Comparison of ENCODE assay signal across 37 cellular contexts in genomic region chr16:28497861-28498599, GRCh38. TPM values are rescaled to one million over a fixed set of nuclear protein-coding genes. Genes with fewer than 3 reads are reported as not detected.
A peak's percentile ranks its signal among the peaks of the same experiment; 100 is the strongest.
DNase-seq lines count a peak whose midpoint lies in the region; ATAC-seq, FAIRE-seq and TF ChIP-seq lines count a peak whose summit lies in the region.
"Had no signal": no experiment of that assay in that cellular context is flagged by ENCODE, and none has a peak within 500 bp of the region (broad histone marks: within the 10 kb centered on the region; RNA-seq: fewer than 3 reads in every experiment).

No MANE protein-coding gene starts in this region.

- DNase-seq in HepG2 (ENCODE audit: low spot score) (no peak), right lobe of liver (no peak), OCI-LY7 (ENCODE audit: low spot score) (no peak), erythroblast (lab: John Stamatoyannopoulos, UW) (no peak), activated gamma-delta T cell treated with Interleukin-2 at 50 U/mL for 16 hours (no peak), medulla oblongata (ENCODE audit: extremely low spot score) (no peak)
- no peak for DNase-seq in naive thymus-derived CD8-positive, alpha-beta T cell
- DNase-seq: activated CD4-positive, alpha-beta T cell treated with anti-CD3 and anti-CD28 coated beads, Interleukin-2, amount 50 U/mL, for 1 hour; activated CD8-positive, alpha-beta memory T cell treated with anti-CD3 and anti-CD28 coated beads, Interleukin-2, amount 50 U/mL, for 4 hours; dermis blood vessel endothelial cell; EL; HFFc6; hypothalamus; Karpas-422; left ventricle myocardium superior; MV-4-11; naive B cell; NCI-H1436 treated with DMSO at 0.1 percent for 48 hours; NCI-H2107; NCI-H446; NCI-H82; OCI-M1; SK-N-SH; stimulated activated CD4-positive, alpha-beta T cell treated with anti-CD3 and anti-CD28 coated beads, Interleukin-2, amount 100 ng/mL, for 24 hours had no signal

- TF ChIP-seq RAD21 in HepG2 (CRISPR knock-in tag; IDR thresholded peaks at IDR 0.05): no peak

- in situ Hi-C loops in HepG2 (cut with HindIII; ENCODE audit: extremely low pct_ligation_motif_present, low pct_unique_long_range_greater_than_20kb): no loop called here

- H3K9me2 ChIP-seq in OCI-LY7 (ENCODE audit: insufficient read depth, low read length): no peaks in the 10 kb centered on the region
- H3K9me2 ChIP-seq: SK-N-SH had no signal

- H3K79me2 ChIP-seq in HepG2 (ENCODE audit: insufficient read depth, low read length): no peaks in the 10 kb centered on the region
- H3K79me2 ChIP-seq in OCI-LY7 (ENCODE audit: insufficient read depth, low read depth, low read length): peaks cover 4% of the 10 kb centered on the region; the same call in 1 of the 2 replicates

- 47% methylated on average over 12 of the region's 33 CpGs for WGBS in HepG2 (ENCODE audit: low lambda C conversion rate)
- WGBS in right lobe of liver (ENCODE audit: insufficient coverage, low coverage, low lambda C conversion rate, missing lambda C conversion rate): no CpG with 5 or more reads among the region's 33 CpGs

- H3K4me3 Mint-ChIP-seq in naive thymus-derived CD8-positive, alpha-beta T cell: no peak overlapping the region
- H3K4me3 Mint-ChIP-seq: activated naive CD8-positive, alpha-beta T cell; HFFc6; mesothelial cell of epicardium; type B pancreatic cell had no signal

- no peaks in the 10 kb centered on the region for H3K9me3 Mint-ChIP-seq in naive thymus-derived CD8-positive, alpha-beta T cell
- H3K9me3 Mint-ChIP-seq: HFFc6, mesothelial cell of epicardium, naive B cell, type B pancreatic cell had no signal

- ATAC-seq in HepG2 (no peak), right lobe of liver (no peak)
- ATAC-seq in naive thymus-derived CD8-positive, alpha-beta T cell: no peak
- ATAC-seq: left ventricle myocardium superior, pancreas had no signal

- TF ChIP-seq EP300 in HepG2 (IDR thresholded peaks at IDR 0.05; ENCODE audit: low read depth in 2 of 2, low read length in 2 of 2) (no peak), HepG2 (CRISPR knock-in tag; IDR thresholded peaks at IDR 0.05; ENCODE audit: borderline replicate concordance) (no peak)

- no peak overlapping the region for H3K27ac ChIP-seq in HepG2 (ENCODE audit: extremely low read length, insufficient read depth, low read length)
- no peak overlapping the region for H3K27ac ChIP-seq in right lobe of liver
- H3K27ac ChIP-seq in OCI-LY7 (ENCODE audit: low read depth, low read length, poor library complexity, severe bottlenecking): no peak overlapping the region
- H3K27ac ChIP-seq: ascending aorta, C4-2B, cardiac muscle cell, HL-60, pancreas, VCaP had no signal

- no peak for FAIRE-seq in HepG2 (lab: Jason Lieb, UNC)
- FAIRE-seq: GM12891, pancreas had no signal

- H3K27ac Mint-ChIP-seq in naive thymus-derived CD8-positive, alpha-beta T cell: peak overlapping the region; percentile 60 to 99 (median 94)
- H3K27ac Mint-ChIP-seq: activated naive CD8-positive, alpha-beta T cell; HFFc6; mesothelial cell of epicardium; type B pancreatic cell had no signal

- no peaks in the 10 kb centered on the region for H3K27me3 Mint-ChIP-seq in naive thymus-derived CD8-positive, alpha-beta T cell
- H3K27me3 Mint-ChIP-seq: activated naive CD8-positive, alpha-beta T cell; naive B cell had no signal

- no peak overlapping the region for H3K9ac ChIP-seq in HepG2 (ENCODE audit: insufficient read depth, low read depth, low read length)
- H3K9ac ChIP-seq: SK-N-SH had no signal

- H3K4me3 ChIP-seq in HepG2 (replicated peaks in 1 of 3; ENCODE audit: insufficient read depth in 1 of 3, low read depth in 2 of 3, low read length in 3 of 3) (no peak overlapping the region), right lobe of liver (no peak overlapping the region), OCI-LY7 (ENCODE audit: low read depth, low read length, poor library complexity, severe bottlenecking) (no peak overlapping the region)
- H3K4me3 ChIP-seq: ascending aorta, cardiac muscle cell, pancreas, smooth muscle cell had no signal

- H3K4me2 ChIP-seq in HepG2 (ENCODE audit: low read depth, low read length) (no peak overlapping the region), OCI-LY7 (ENCODE audit: low read length) (no peak overlapping the region)
- H3K4me2 ChIP-seq: SK-N-SH, smooth muscle cell had no signal

- intact Hi-C loops in HepG2 (cut with micrococcal nuclease; ENCODE audit: unreplicated experiment): no loop called here
- intact Hi-C loops in right lobe of liver (cut with DNase I): loop anchor here in 1 of 2 donors (10.0 kb wide), 1 partner anchor 57 kb away; the partner anchor contains the start of gene SGF29
- intact Hi-C loops in OCI-LY7 (cut with micrococcal nuclease; ENCODE audit: unreplicated experiment): no loop called here

- H3K36me3 ChIP-seq in HepG2 (replicated peaks in 1 of 2; ENCODE audit: control insufficient read depth in 1 of 2, insufficient read depth in 2 of 2, low read length in 2 of 2) (no peaks in the 10 kb centered on the region), right lobe of liver (peaks cover 0 to 9% (median 0%) of the 10 kb centered on the region in 4 donors), OCI-LY7 (ENCODE audit: insufficient read depth, low read length) (no peaks in the 10 kb centered on the region)
- H3K36me3 ChIP-seq: ascending aorta, cardiac muscle cell, pancreas had no signal

- BruUV-seq in HepG2 (replicated peaks; lab: Mats Ljungman, UMichigan): no TSS peak
- BruUV-seq in OCI-LY7 (replicated peaks; lab: Mats Ljungman, UMichigan): TSS peak; percentile 52

- POLR2A ChIA-PET in HepG2 (lab: Yijun Ruan, JAX): interaction anchor here (0.7 kb wide), 1 partner anchor 32 kb away, joined by 3 read pairs; no protein-coding TSS in a partner anchor
- POLR2A ChIA-PET in OCI-LY7 (lab: Charles Lee): no interaction called here
- POLR2A ChIA-PET in naive thymus-derived CD8-positive, alpha-beta T cell (lab: Charles Lee): interaction anchor here (0.5 to 1.6 kb wide), 2 partner anchors 56 to 126 kb away, joined by 4 to 7 read pairs; partner anchors contain the start of gene SGF29

- no peak for TF ChIP-seq POLR2A in HepG2 (IDR thresholded peaks at IDR 0.05; ENCODE audit: insufficient read depth in 1 of 2, low read depth in 2 of 2, low read length in 2 of 2)
- TF ChIP-seq POLR2A in right lobe of liver (IDR thresholded peaks at IDR 0.05): no peak
- no peak for TF ChIP-seq POLR2A in erythroblast (IDR thresholded peaks at IDR 0.05; ENCODE audit: low read length)

- CTCF ChIA-PET in HepG2 (lab: Yijun Ruan, JAX; ENCODE audit: low intra/inter-chr PET ratio, low total read pairs): no interaction called here
- CTCF ChIA-PET in OCI-LY7 (lab: Charles Lee; ENCODE audit: unreplicated experiment): no interaction called here

- peaks cover 41 to 56% (median 48%) of the 10 kb centered on the region in 4 donors for H3K4me1 Mint-ChIP-seq in naive thymus-derived CD8-positive, alpha-beta T cell
- H3K4me1 Mint-ChIP-seq: mesothelial cell of epicardium had no signal

- H4K20me1 ChIP-seq in HepG2 (ENCODE audit: insufficient read depth, low read length) (no peaks in the 10 kb centered on the region), OCI-LY7 (ENCODE audit: insufficient read depth, low read length) (no peaks in the 10 kb centered on the region)

- H3K36me3 Mint-ChIP-seq in naive thymus-derived CD8-positive, alpha-beta T cell: peaks cover 0 to 5% (median 0%) of the 10 kb centered on the region in 3 donors
- H3K36me3 Mint-ChIP-seq: activated naive CD8-positive, alpha-beta T cell; mesothelial cell of epicardium; naive B cell; type B pancreatic cell had no signal

- H2AFZ ChIP-seq in HepG2 (ENCODE audit: low read length) (no peak overlapping the region), OCI-LY7 (ENCODE audit: low read length) (no peak overlapping the region)

- TF ChIP-seq CTCF in HepG2 (CRISPR knock-in tag; IDR thresholded peaks at IDR 0.05) (peak; percentile 33), right lobe of liver (IDR thresholded peaks at IDR 0.05) (no peak), OCI-LY7 (conservative IDR thresholded peaks at IDR 0.05; ENCODE audit: low read length) (no peak)

- H3K4me1 ChIP-seq in HepG2 (ENCODE audit: insufficient read depth, low read length) (peaks cover 13% of the 10 kb centered on the region; the same call in 1 of the 2 replicates), right lobe of liver (no peaks in the 10 kb centered on the region), OCI-LY7 (ENCODE audit: insufficient read depth, low read length, poor library complexity, severe bottlenecking) (peaks cover 24% of the 10 kb centered on the region)
- H3K4me1 ChIP-seq: ascending aorta, pancreas had no signal

- H3K9me3 ChIP-seq in HepG2 (ENCODE audit: low read length) (no peaks in the 10 kb centered on the region), right lobe of liver (no peaks in the 10 kb centered on the region), OCI-LY7 (ENCODE audit: low read length) (no peaks in the 10 kb centered on the region)
- H3K9me3 ChIP-seq: ascending aorta, pancreas, SK-N-SH had no signal

- H3K27me3 ChIP-seq in HepG2 (ENCODE audit: control insufficient read depth in 1 of 2, insufficient read depth in 2 of 2, low read length in 2 of 2) (peaks cover 18 to 59% of the 10 kb centered on the region in 2 experiments), right lobe of liver (no peaks in the 10 kb centered on the region)
- H3K27me3 ChIP-seq: ascending aorta, cardiac muscle cell, pancreas had no signal

RNA-seq across cellular contexts. Expression of gene APOBR, which starts 3.6 kb away (rescaled TPM):
- 0.11 TPM in 1 of 2 replicates, not detected in the other for total RNA-seq in HepG2 (2016; rRNA removed; fragmentation: Illumina TruSeq; extraction: Trizol)
- total RNA-seq in HepG2 (2016; cell fraction: cytosol; rRNA removed; fragmentation: Illumina TruSeq; extraction: Trizol; ENCODE audit: low read depth): not detected in 2 replicates
- total RNA-seq in HepG2 (2016; cell fraction: insoluble cytoplasmic fraction; rRNA removed; fragmentation: Illumina TruSeq; extraction: Trizol): 0.15 TPM in 1 of 2 replicates, not detected in the other
- total RNA-seq in HepG2 (2016; cell fraction: membrane; rRNA removed; fragmentation: Illumina TruSeq; extraction: Trizol): not detected in 2 replicates
- total RNA-seq in HepG2 (2016; cell fraction: nucleus; rRNA removed; fragmentation: Illumina TruSeq; extraction: Trizol): 0.09 TPM in 1 of 2 replicates, not detected in the other
- polyA plus RNA-seq in HepG2 (2011; rRNA removed): 0.03 TPM in 2 replicates
- 0.01 and 0.03 TPM in 2 replicates for polyA plus RNA-seq in HepG2 (2011; cell fraction: cytosol; rRNA removed)
- 0.07 and 0.11 TPM in 2 replicates for polyA plus RNA-seq in HepG2 (2011; cell fraction: nucleus; rRNA removed)
- 0.13 and 0.17 TPM in 2 replicates for polyA plus RNA-seq in HepG2 (2012)
- not detected in 2 replicates for polyA plus RNA-seq in HepG2 (2016; cell fraction: cytosol; fragmentation: Illumina TruSeq; extraction: Trizol; ENCODE audit: low read depth)
- 0.08 and 0.14 TPM in 2 replicates for polyA plus RNA-seq in HepG2 (2016; cell fraction: insoluble cytoplasmic fraction; fragmentation: Illumina TruSeq; extraction: Trizol; ENCODE audit: low read depth)
- not detected in 2 replicates for polyA plus RNA-seq in HepG2 (2016; cell fraction: membrane; fragmentation: Illumina TruSeq; extraction: Trizol; ENCODE audit: low read depth)
- 0.23 and 0.61 TPM in 2 replicates for polyA plus RNA-seq in HepG2 (2016; cell fraction: nucleus; fragmentation: Illumina TruSeq; extraction: Trizol; ENCODE audit: insufficient read depth, low read depth)
- 0.04 TPM in 1 of 2 replicates, not detected in the other for polyA minus RNA-seq in HepG2 (2011; rRNA and poly(A)+ RNA removed; ENCODE audit: low replicate concordance)
- not detected in 2 replicates for polyA minus RNA-seq in HepG2 (2011; cell fraction: cytosol; rRNA and poly(A)+ RNA removed)
- not detected in 2 replicates for polyA minus RNA-seq in HepG2 (2011; cell fraction: nucleus; rRNA and poly(A)+ RNA removed)
- 1 to 10 TPM in 4 of 6 experiments, under 1 TPM in 2; 0.57 to 2.2 (median 1.5) TPM for total RNA-seq in right lobe of liver
- total RNA-seq in OCI-LY7 (2014; rRNA removed; shearing (Covaris generic)): 0.47 and 1.3 TPM in 2 replicates
- 2.5 and 3.4 TPM in 2 replicates for total RNA-seq in OCI-LY7 (2022)
- 1 to 10 TPM; 7.6 to 9.0 TPM for total RNA-seq in naive thymus-derived CD8-positive, alpha-beta T cell
- polyA plus RNA-seq in naive thymus-derived CD8-positive, alpha-beta T cell: 1 to 10 TPM in 1 of 3 donors, under 1 TPM in 2; 0.38 to 1.1 (median 0.76) TPM
- total RNA-seq: HFFc6, mesothelial cell of epicardium, smooth muscle cell had no signal
- polyA plus RNA-seq: cardiac muscle cell, fibroblast of lung, SK-N-SH, smooth muscle cell had no signal

RNA-seq across cellular contexts. Expression of gene CLN3, which starts 6.2 kb away (rescaled TPM):
- 19.9 and 23.4 TPM in 2 replicates for total RNA-seq in HepG2 (2016; rRNA removed; fragmentation: Illumina TruSeq; extraction: Trizol)
- 16.4 and 17.6 TPM in 2 replicates for total RNA-seq in HepG2 (2016; cell fraction: cytosol; rRNA removed; fragmentation: Illumina TruSeq; extraction: Trizol; ENCODE audit: low read depth)
- total RNA-seq in HepG2 (2016; cell fraction: insoluble cytoplasmic fraction; rRNA removed; fragmentation: Illumina TruSeq; extraction: Trizol): 16.8 and 28.9 TPM in 2 replicates
- total RNA-seq in HepG2 (2016; cell fraction: membrane; rRNA removed; fragmentation: Illumina TruSeq; extraction: Trizol): 25.5 and 34.7 TPM in 2 replicates
- 24.0 and 25.3 TPM in 2 replicates for total RNA-seq in HepG2 (2016; cell fraction: nucleus; rRNA removed; fragmentation: Illumina TruSeq; extraction: Trizol)
- polyA plus RNA-seq in HepG2 (2011; rRNA removed): 46.8 and 50.0 TPM in 2 replicates
- polyA plus RNA-seq in HepG2 (2011; cell fraction: cytosol; rRNA removed): 29.8 and 31.5 TPM in 2 replicates
- polyA plus RNA-seq in HepG2 (2011; cell fraction: nucleus; rRNA removed): 100 and 142 TPM in 2 replicates
- polyA plus RNA-seq in HepG2 (2012): 24.9 and 33.5 TPM in 2 replicates
- 28.0 and 32.1 TPM in 2 replicates for polyA plus RNA-seq in HepG2 (2016; cell fraction: cytosol; fragmentation: Illumina TruSeq; extraction: Trizol; ENCODE audit: low read depth)
- 28.8 and 31.3 TPM in 2 replicates for polyA plus RNA-seq in HepG2 (2016; cell fraction: insoluble cytoplasmic fraction; fragmentation: Illumina TruSeq; extraction: Trizol; ENCODE audit: low read depth)
- polyA plus RNA-seq in HepG2 (2016; cell fraction: membrane; fragmentation: Illumina TruSeq; extraction: Trizol; ENCODE audit: low read depth): 47.1 and 49.1 TPM in 2 replicates
- 79.1 and 84.7 TPM in 2 replicates for polyA plus RNA-seq in HepG2 (2016; cell fraction: nucleus; fragmentation: Illumina TruSeq; extraction: Trizol; ENCODE audit: insufficient read depth, low read depth)
- 60.6 and 68.2 TPM in 2 replicates for polyA minus RNA-seq in HepG2 (2011; rRNA and poly(A)+ RNA removed; ENCODE audit: low replicate concordance)
- polyA minus RNA-seq in HepG2 (2011; cell fraction: cytosol; rRNA and poly(A)+ RNA removed): 5.8 and 16.4 TPM in 2 replicates
- polyA minus RNA-seq in HepG2 (2011; cell fraction: nucleus; rRNA and poly(A)+ RNA removed): 14.5 and 15.5 TPM in 2 replicates
- 10 to 100 TPM; 16.5 to 47.8 (median 30.7) TPM for total RNA-seq in right lobe of liver
- total RNA-seq in OCI-LY7 (2014; rRNA removed; shearing (Covaris generic)): 29.7 and 45.5 TPM in 2 replicates
- 35.2 and 42.3 TPM in 2 replicates for total RNA-seq in OCI-LY7 (2022)
- 10 to 100 TPM; 71.0 to 79.6 TPM for total RNA-seq in naive thymus-derived CD8-positive, alpha-beta T cell
- 10 to 100 TPM; 16.2 to 27.2 (median 17.2) TPM for polyA plus RNA-seq in naive thymus-derived CD8-positive, alpha-beta T cell

RNA-seq across cellular contexts. Expression of gene IL27, which starts 8.6 kb away (rescaled TPM):
- total RNA-seq in HepG2 (2016; rRNA removed; fragmentation: Illumina TruSeq; extraction: Trizol): 0.13 TPM in 1 of 2 replicates, not detected in the other
- total RNA-seq in HepG2 (2016; cell fraction: cytosol; rRNA removed; fragmentation: Illumina TruSeq; extraction: Trizol; ENCODE audit: low read depth): not detected in 2 replicates
- total RNA-seq in HepG2 (2016; cell fraction: insoluble cytoplasmic fraction; rRNA removed; fragmentation: Illumina TruSeq; extraction: Trizol): not detected in 2 replicates
- 0.17 TPM in 1 of 2 replicates, not detected in the other for total RNA-seq in HepG2 (2016; cell fraction: membrane; rRNA removed; fragmentation: Illumina TruSeq; extraction: Trizol)
- total RNA-seq in HepG2 (2016; cell fraction: nucleus; rRNA removed; fragmentation: Illumina TruSeq; extraction: Trizol): not detected in 2 replicates
- 0.29 and 0.54 TPM in 2 replicates for polyA plus RNA-seq in HepG2 (2011; rRNA removed)
- polyA plus RNA-seq in HepG2 (2011; cell fraction: cytosol; rRNA removed): 0.26 and 0.31 TPM in 2 replicates
- 0.50 and 0.71 TPM in 2 replicates for polyA plus RNA-seq in HepG2 (2011; cell fraction: nucleus; rRNA removed)
- 0.16 and 0.35 TPM in 2 replicates for polyA plus RNA-seq in HepG2 (2012)
- not detected in 2 replicates for polyA plus RNA-seq in HepG2 (2016; cell fraction: cytosol; fragmentation: Illumina TruSeq; extraction: Trizol; ENCODE audit: low read depth)
- polyA plus RNA-seq in HepG2 (2016; cell fraction: insoluble cytoplasmic fraction; fragmentation: Illumina TruSeq; extraction: Trizol; ENCODE audit: low read depth): not detected in 2 replicates
- polyA plus RNA-seq in HepG2 (2016; cell fraction: membrane; fragmentation: Illumina TruSeq; extraction: Trizol; ENCODE audit: low read depth): not detected in 2 replicates
- polyA plus RNA-seq in HepG2 (2016; cell fraction: nucleus; fragmentation: Illumina TruSeq; extraction: Trizol; ENCODE audit: insufficient read depth, low read depth): not detected in 2 replicates
- polyA minus RNA-seq in HepG2 (2011; rRNA and poly(A)+ RNA removed; ENCODE audit: low replicate concordance): 0.76 TPM in 1 of 2 replicates, not detected in the other
- not detected in 2 replicates for polyA minus RNA-seq in HepG2 (2011; cell fraction: cytosol; rRNA and poly(A)+ RNA removed)
- polyA minus RNA-seq in HepG2 (2011; cell fraction: nucleus; rRNA and poly(A)+ RNA removed): not detected in 2 replicates
- total RNA-seq in right lobe of liver: 10 to 100 TPM in 1 of 6 experiments, 1 to 10 TPM in 5; 1.1 to 13.9 (median 3.3) TPM
- not detected in 2 replicates for total RNA-seq in OCI-LY7 (2014; rRNA removed; shearing (Covaris generic))
- not detected in 2 replicates for total RNA-seq in OCI-LY7 (2022)
- not detected for total RNA-seq in naive thymus-derived CD8-positive, alpha-beta T cell
- polyA plus RNA-seq in naive thymus-derived CD8-positive, alpha-beta T cell: not detected
- total RNA-seq: ascending aorta; cardiac muscle cell; dermis blood vessel endothelial cell; fibroblast of lung; HFFc6; left ventricle myocardium superior; mesothelial cell of epicardium; smooth muscle cell; T-helper 2 cell treated with Interferon-gamma antibody and Interleukin-4, amounts not matched to agents 100 ng/mL and 5 ng/mL, for 36 hours had no signal
- polyA plus RNA-seq: cardiac muscle cell, fibroblast of lung, SK-N-SH, smooth muscle cell had no signal

RNA-seq across cellular contexts. Expression of gene NPIPB7, which starts 25.9 kb away (rescaled TPM):
- not detected in 2 replicates for total RNA-seq in HepG2 (2016; rRNA removed; fragmentation: Illumina TruSeq; extraction: Trizol)
- total RNA-seq in HepG2 (2016; cell fraction: cytosol; rRNA removed; fragmentation: Illumina TruSeq; extraction: Trizol; ENCODE audit: low read depth): not detected in 2 replicates
- total RNA-seq in HepG2 (2016; cell fraction: insoluble cytoplasmic fraction; rRNA removed; fragmentation: Illumina TruSeq; extraction: Trizol): not detected in 2 replicates
- not detected in 2 replicates for total RNA-seq in HepG2 (2016; cell fraction: membrane; rRNA removed; fragmentation: Illumina TruSeq; extraction: Trizol)
- not detected in 2 replicates for total RNA-seq in HepG2 (2016; cell fraction: nucleus; rRNA removed; fragmentation: Illumina TruSeq; extraction: Trizol)
- polyA plus RNA-seq in HepG2 (2011; rRNA removed): 0.05 and 0.08 TPM in 2 replicates
- not detected in 2 replicates for polyA plus RNA-seq in HepG2 (2011; cell fraction: cytosol; rRNA removed)
- 0.35 and 0.36 TPM in 2 replicates for polyA plus RNA-seq in HepG2 (2011; cell fraction: nucleus; rRNA removed)
- 0.15 TPM in 1 of 2 replicates, not detected in the other for polyA plus RNA-seq in HepG2 (2012)
- 0.16 TPM in 1 of 2 replicates, not detected in the other for polyA plus RNA-seq in HepG2 (2016; cell fraction: cytosol; fragmentation: Illumina TruSeq; extraction: Trizol; ENCODE audit: low read depth)
- polyA plus RNA-seq in HepG2 (2016; cell fraction: insoluble cytoplasmic fraction; fragmentation: Illumina TruSeq; extraction: Trizol; ENCODE audit: low read depth): not detected in 2 replicates
- polyA plus RNA-seq in HepG2 (2016; cell fraction: membrane; fragmentation: Illumina TruSeq; extraction: Trizol; ENCODE audit: low read depth): not detected in 2 replicates
- 0.51 TPM in 1 of 2 replicates, not detected in the other for polyA plus RNA-seq in HepG2 (2016; cell fraction: nucleus; fragmentation: Illumina TruSeq; extraction: Trizol; ENCODE audit: insufficient read depth, low read depth)
- polyA minus RNA-seq in HepG2 (2011; rRNA and poly(A)+ RNA removed; ENCODE audit: low replicate concordance): 0.14 TPM in 1 of 2 replicates, not detected in the other
- not detected in 2 replicates for polyA minus RNA-seq in HepG2 (2011; cell fraction: cytosol; rRNA and poly(A)+ RNA removed)
- polyA minus RNA-seq in HepG2 (2011; cell fraction: nucleus; rRNA and poly(A)+ RNA removed): 0.37 TPM in 1 of 2 replicates, not detected in the other
- not detected for total RNA-seq in right lobe of liver
- 0.32 TPM in 1 of 2 replicates, not detected in the other for total RNA-seq in OCI-LY7 (2014; rRNA removed; shearing (Covaris generic))
- total RNA-seq in OCI-LY7 (2022): 0.98 and 1.1 TPM in 2 replicates
- under 1 TPM; 0.68 to 0.69 TPM for total RNA-seq in naive thymus-derived CD8-positive, alpha-beta T cell
- polyA plus RNA-seq in naive thymus-derived CD8-positive, alpha-beta T cell: under 1 TPM in 1 of 3 donors, not detected in 2; 0.27 TPM
- total RNA-seq: ascending aorta, dermis blood vessel endothelial cell, fibroblast of lung, HFFc6, left ventricle myocardium superior, pancreas, smooth muscle cell had no signal
- polyA plus RNA-seq: fibroblast of lung, pancreas, smooth muscle cell had no signal

RNA-seq across cellular contexts. Expression of gene NUPR1, which starts 40.7 kb away (rescaled TPM):
- total RNA-seq in HepG2 (2016; rRNA removed; fragmentation: Illumina TruSeq; extraction: Trizol) (18.0 and 23.9 TPM in 2 replicates), right lobe of liver (100 to 1,000 TPM in 2 of 6 experiments, 10 to 100 TPM in 4; 33.4 to 188 (median 80.7) TPM), OCI-LY7 (2022) (not detected in 2 replicates)
- total RNA-seq in HepG2 (2016; cell fraction: cytosol; rRNA removed; fragmentation: Illumina TruSeq; extraction: Trizol; ENCODE audit: low read depth): 7.4 and 7.5 TPM in 2 replicates
- total RNA-seq in HepG2 (2016; cell fraction: insoluble cytoplasmic fraction; rRNA removed; fragmentation: Illumina TruSeq; extraction: Trizol): 18.2 and 22.3 TPM in 2 replicates
- 9.6 and 12.0 TPM in 2 replicates for total RNA-seq in HepG2 (2016; cell fraction: membrane; rRNA removed; fragmentation: Illumina TruSeq; extraction: Trizol)
- 6.4 and 6.7 TPM in 2 replicates for total RNA-seq in HepG2 (2016; cell fraction: nucleus; rRNA removed; fragmentation: Illumina TruSeq; extraction: Trizol)
- 20.7 and 25.6 TPM in 2 replicates for polyA plus RNA-seq in HepG2 (2011; rRNA removed)
- 6.7 and 11.7 TPM in 2 replicates for polyA plus RNA-seq in HepG2 (2011; cell fraction: cytosol; rRNA removed)
- 8.3 and 9.2 TPM in 2 replicates for polyA plus RNA-seq in HepG2 (2011; cell fraction: nucleus; rRNA removed)
- 5.3 and 10.3 TPM in 2 replicates for polyA plus RNA-seq in HepG2 (2012)
- 17.0 and 17.7 TPM in 2 replicates for polyA plus RNA-seq in HepG2 (2016; cell fraction: cytosol; fragmentation: Illumina TruSeq; extraction: Trizol; ENCODE audit: low read depth)
- polyA plus RNA-seq in HepG2 (2016; cell fraction: insoluble cytoplasmic fraction; fragmentation: Illumina TruSeq; extraction: Trizol; ENCODE audit: low read depth): 33.9 and 41.5 TPM in 2 replicates
- 18.7 and 22.5 TPM in 2 replicates for polyA plus RNA-seq in HepG2 (2016; cell fraction: membrane; fragmentation: Illumina TruSeq; extraction: Trizol; ENCODE audit: low read depth)
- polyA plus RNA-seq in HepG2 (2016; cell fraction: nucleus; fragmentation: Illumina TruSeq; extraction: Trizol; ENCODE audit: insufficient read depth, low read depth): 19.8 and 24.6 TPM in 2 replicates
- 1.6 and 2.1 TPM in 2 replicates for polyA minus RNA-seq in HepG2 (2011; rRNA and poly(A)+ RNA removed; ENCODE audit: low replicate concordance)
- polyA minus RNA-seq in HepG2 (2011; cell fraction: cytosol; rRNA and poly(A)+ RNA removed): 3.0 and 3.5 TPM in 2 replicates
- 2.4 and 4.7 TPM in 2 replicates for polyA minus RNA-seq in HepG2 (2011; cell fraction: nucleus; rRNA and poly(A)+ RNA removed)
- total RNA-seq in OCI-LY7 (2014; rRNA removed; shearing (Covaris generic)): not detected in 2 replicates
- total RNA-seq in naive thymus-derived CD8-positive, alpha-beta T cell: under 1 TPM in 1 of 2 experiments, not detected in 1; 0.05 TPM
- polyA plus RNA-seq in naive thymus-derived CD8-positive, alpha-beta T cell: not detected
- total RNA-seq: cardiac muscle cell; T-helper 2 cell treated with Interferon-gamma antibody and Interleukin-4, amounts not matched to agents 100 ng/mL and 5 ng/mL, for 36 hours had no signal
- polyA plus RNA-seq: cardiac muscle cell had no signal
